In the genomic region with DNA sequence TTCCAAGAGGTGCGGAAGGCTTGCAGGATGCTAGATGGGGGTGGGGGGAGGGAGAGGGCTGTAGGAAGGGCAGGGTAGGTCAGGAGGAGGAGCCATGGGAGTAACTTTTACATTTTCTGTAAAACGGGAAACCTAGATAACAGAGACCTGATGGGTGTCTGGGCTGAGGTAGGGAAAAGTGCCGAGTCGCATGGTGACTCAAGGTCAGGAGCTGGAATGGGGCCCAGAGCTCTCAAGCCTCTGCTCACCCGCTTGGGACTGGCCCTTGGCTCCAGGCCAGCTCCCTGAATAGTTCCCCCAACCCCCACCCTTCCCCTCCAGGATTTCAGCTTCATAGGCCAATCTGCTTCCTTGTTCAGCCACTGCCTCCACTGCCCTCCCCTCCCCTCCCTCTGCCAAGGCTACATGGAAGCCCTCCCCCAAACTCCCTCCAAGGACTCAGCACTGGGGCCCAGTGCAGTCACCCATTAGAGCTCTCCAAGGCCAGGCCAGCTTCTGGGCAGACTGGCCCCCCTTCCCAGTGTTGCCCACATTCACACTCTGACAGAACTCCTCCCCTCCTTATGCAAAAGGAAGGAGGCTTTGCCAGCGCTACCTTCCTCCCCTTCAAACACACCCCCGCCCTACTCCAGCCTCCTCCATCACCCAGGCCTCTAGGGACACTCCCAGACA, we compare ENCODE assay signal across 8 cellular contexts. TPM values are rescaled to one million over a fixed set of nuclear protein-coding genes. Genes with fewer than 3 reads are reported as not detected.
DNase-seq lines count a peak whose midpoint lies in the region; ATAC-seq and TF ChIP-seq lines count a peak whose summit lies in the region.

No MANE protein-coding gene starts in this region.

- CTCF ChIA-PET in HEK293T (lab: Yijun Ruan, JAX), result interaction anchor here (0.5 to 2.0 kb wide), 8 partner anchors 10 to 101 kb away, joined by 3 to 7 read pairs (median 4); partner anchors contain the start of gene TSC22D3

- no peak overlapping the region for H3K27ac Mint-ChIP-seq in activated naive CD8-positive, alpha-beta T cell treated with anti-CD3 and anti-CD28 coated beads, Interleukin-2, amount 50 U/mL, for 24 hours

- ATAC-seq in SK-N-SH treated with all-trans-retinoic acid at 6 μM for 48 hours (peak; percentile 85), Right ventricle myocardium inferior (peak; percentile 82), psoas muscle (peak; percentile 69 to 81 (median 79)), GM18909 (IDR thresholded peaks at IDR 0.05; ENCODE audit: poor library complexity, unreplicated experiment) (no peak), GM21723 (IDR thresholded peaks at IDR 0.05; ENCODE audit: unreplicated experiment) (no peak), GM21528 (IDR thresholded peaks at IDR 0.05; ENCODE audit: low FRiP score, unreplicated experiment) (no peak)
- ATAC-seq in activated naive CD8-positive, alpha-beta T cell treated with anti-CD3 and anti-CD28 coated beads, Interleukin-2, amount 50 U/mL, for 24 hours, result no peak

- intact Hi-C loops in Right ventricle myocardium inferior (cut with DNase I) (no loop called here), psoas muscle (cut with DNase I) (loop anchor here (5.0 kb wide), 2 partner anchors 35 to 40 kb away; no protein-coding TSS in a partner anchor)

- no peaks in the 10 kb centered on the region for H3K9me3 Mint-ChIP-seq in activated naive CD8-positive, alpha-beta T cell treated with anti-CD3 and anti-CD28 coated beads, Interleukin-2, amount 50 U/mL, for 24 hours

- peaks cover 61% of the 10 kb centered on the region for H3K4me1 ChIP-seq in psoas muscle

- H3K4me3 ChIP-seq in psoas muscle, result no peak overlapping the region

- H3K27me3 ChIP-seq in psoas muscle (ENCODE audit: insufficient read depth in 3 of 3, low read length in 2 of 3), result peaks cover 0 to 3% (median 0%) of the 10 kb centered on the region in 3 donors

- no peaks in the 10 kb centered on the region for H3K36me3 Mint-ChIP-seq in activated naive CD8-positive, alpha-beta T cell treated with anti-CD3 and anti-CD28 coated beads, Interleukin-2, amount 50 U/mL, for 24 hours (ENCODE audit: low read depth)

- peak overlapping the region; percentile 81 for H3K27ac ChIP-seq in psoas muscle

- peaks cover 17% of the 10 kb centered on the region for H3K4me1 Mint-ChIP-seq in activated naive CD8-positive, alpha-beta T cell treated with anti-CD3 and anti-CD28 coated beads, Interleukin-2, amount 50 U/mL, for 24 hours

- H3K27me3 Mint-ChIP-seq in activated naive CD8-positive, alpha-beta T cell treated with anti-CD3 and anti-CD28 coated beads, Interleukin-2, amount 50 U/mL, for 24 hours, result no peaks in the 10 kb centered on the region

- no peaks in the 10 kb centered on the region for H3K36me3 ChIP-seq in psoas muscle (ENCODE audit: insufficient read depth in 1 of 2, low read depth in 1 of 2)

- 4 to 18% (median 13%) methylated on average over 6 to 7 of the region's 7 CpGs for WGBS in psoas muscle, 3 donors

- DNase-seq in HEK293T (ENCODE audit: extremely low spot score) (peak; percentile 61), Right ventricle myocardium inferior (ENCODE audit: missing footprints) (peak; percentile 91), psoas muscle (peak; percentile 87 to 94)
- no peak for DNase-seq in activated naive CD8-positive, alpha-beta T cell treated with anti-CD3 and anti-CD28 coated beads, Interleukin-2, amount 50 U/mL, for 24 hours

- H3K4me3 Mint-ChIP-seq in activated naive CD8-positive, alpha-beta T cell treated with anti-CD3 and anti-CD28 coated beads, Interleukin-2, amount 50 U/mL, for 24 hours, result no peak overlapping the region

- POLR2A ChIA-PET in HEK293T (lab: Yijun Ruan, JAX), result interaction anchor here (0.7 to 22.2 kb wide), 12 partner anchors 5 to 56 kb away, joined by 3 to 536 read pairs (median 4); partner anchors contain the start of genes NCBP2L and TSC22D3

- H3K9me3 ChIP-seq in psoas muscle, result no peaks in the 10 kb centered on the region

- TF ChIP-seq CTCF in psoas muscle (IDR thresholded peaks at IDR 0.05), result no peak

TF ChIP-seq in HEK293T, 16 proteins besides CTCF, POLR2A, EP300 and RAD21:
- TF ChIP-seq FOXK2 (IDR thresholded peaks at IDR 0.05) (no peak), LEF1 (IDR thresholded peaks at IDR 0.05; ENCODE audit: borderline replicate concordance) (no peak), ARNT (IDR thresholded peaks at IDR 0.05) (no peak), CTBP1 (IDR thresholded peaks at IDR 0.05; ENCODE audit: borderline replicate concordance) (no peak), HDGF (IDR thresholded peaks at IDR 0.05; ENCODE audit: borderline replicate concordance) (0 out of 2 replicates have a peak, but pooled peaks have one; percentile 15)

TF ChIP-seq in SK-N-SH treated with all-trans-retinoic acid at 6 μM for 48 hours, 23 proteins besides CTCF, POLR2A, EP300 and RAD21:
- 0 out of 2 replicates have a peak, but pooled peaks have one; percentile 18 for TF ChIP-seq ZNF70 (CRISPR knock-in tag; IDR thresholded peaks at IDR 0.05)
- TF ChIP-seq ZFP3 (CRISPR knock-in tag; IDR thresholded peaks at IDR 0.05), result no peak
- no peak for TF ChIP-seq ARNTL (CRISPR knock-in tag; IDR thresholded peaks at IDR 0.05; ENCODE audit: borderline replicate concordance, low read depth)
- TF ChIP-seq, protein P1, sequence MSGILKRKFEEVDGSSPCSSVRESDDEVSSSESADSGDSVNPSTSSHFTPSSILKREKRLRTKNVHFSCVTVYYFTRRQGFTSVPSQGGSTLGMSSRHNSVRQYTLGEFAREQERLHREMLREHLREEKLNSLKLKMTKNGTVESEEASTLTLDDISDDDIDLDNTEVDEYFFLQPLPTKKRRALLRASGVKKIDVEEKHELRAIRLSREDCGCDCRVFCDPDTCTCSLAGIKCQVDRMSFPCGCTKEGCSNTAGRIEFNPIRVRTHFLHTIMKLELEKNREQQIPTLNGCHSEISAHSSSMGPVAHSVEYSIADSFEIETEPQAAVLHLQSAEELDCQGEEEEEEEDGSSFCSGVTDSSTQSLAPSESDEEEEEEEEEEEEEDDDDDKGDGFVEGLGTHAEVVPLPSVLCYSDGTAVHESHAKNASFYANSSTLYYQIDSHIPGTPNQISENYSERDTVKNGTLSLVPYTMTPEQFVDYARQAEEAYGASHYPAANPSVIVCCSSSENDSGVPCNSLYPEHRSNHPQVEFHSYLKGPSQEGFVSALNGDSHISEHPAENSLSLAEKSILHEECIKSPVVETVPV (CRISPR knock-in tag; IDR thresholded peaks at IDR 0.05), result no peak
- no peak for TF ChIP-seq SNAI2 (CRISPR knock-in tag; IDR thresholded peaks at IDR 0.05)
- no peak for TF ChIP-seq OSR1 (CRISPR knock-in tag; IDR thresholded peaks at IDR 0.05)
- TF ChIP-seq PATZ1 (CRISPR knock-in tag; IDR thresholded peaks at IDR 0.05; ENCODE audit: borderline replicate concordance), result no peak
- TF ChIP-seq ZNF565 (CRISPR knock-in tag; conservative IDR thresholded peaks at IDR 0.05; ENCODE audit: low read depth), result no peak
- TF ChIP-seq, protein P2, sequence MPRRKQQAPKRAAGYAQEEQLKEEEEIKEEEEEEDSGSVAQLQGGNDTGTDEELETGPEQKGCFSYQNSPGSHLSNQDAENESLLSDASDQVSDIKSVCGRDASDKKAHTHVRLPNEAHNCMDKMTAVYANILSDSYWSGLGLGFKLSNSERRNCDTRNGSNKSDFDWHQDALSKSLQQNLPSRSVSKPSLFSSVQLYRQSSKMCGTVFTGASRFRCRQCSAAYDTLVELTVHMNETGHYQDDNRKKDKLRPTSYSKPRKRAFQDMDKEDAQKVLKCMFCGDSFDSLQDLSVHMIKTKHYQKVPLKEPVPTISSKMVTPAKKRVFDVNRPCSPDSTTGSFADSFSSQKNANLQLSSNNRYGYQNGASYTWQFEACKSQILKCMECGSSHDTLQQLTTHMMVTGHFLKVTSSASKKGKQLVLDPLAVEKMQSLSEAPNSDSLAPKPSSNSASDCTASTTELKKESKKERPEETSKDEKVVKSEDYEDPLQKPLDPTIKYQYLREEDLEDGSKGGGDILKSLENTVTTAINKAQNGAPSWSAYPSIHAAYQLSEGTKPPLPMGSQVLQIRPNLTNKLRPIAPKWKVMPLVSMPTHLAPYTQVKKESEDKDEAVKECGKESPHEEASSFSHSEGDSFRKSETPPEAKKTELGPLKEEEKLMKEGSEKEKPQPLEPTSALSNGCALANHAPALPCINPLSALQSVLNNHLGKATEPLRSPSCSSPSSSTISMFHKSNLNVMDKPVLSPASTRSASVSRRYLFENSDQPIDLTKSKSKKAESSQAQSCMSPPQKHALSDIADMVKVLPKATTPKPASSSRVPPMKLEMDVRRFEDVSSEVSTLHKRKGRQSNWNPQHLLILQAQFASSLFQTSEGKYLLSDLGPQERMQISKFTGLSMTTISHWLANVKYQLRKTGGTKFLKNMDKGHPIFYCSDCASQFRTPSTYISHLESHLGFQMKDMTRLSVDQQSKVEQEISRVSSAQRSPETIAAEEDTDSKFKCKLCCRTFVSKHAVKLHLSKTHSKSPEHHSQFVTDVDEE (CRISPR knock-in tag; IDR thresholded peaks at IDR 0.05), result no peak
TF ChIP-seq in SK-N-SH treated with all-trans-retinoic acid at 6 μM for 48 hours: peak in this region for 1.

RNA-seq across cellular contexts. Expression of gene TSC22D3, which starts 43.6 kb away (rescaled TPM):
- total RNA-seq in Right ventricle myocardium inferior, result 72.0 TPM
- total RNA-seq in psoas muscle, result 100 to 1,000 TPM in 3 of 4 donors, 10 to 100 TPM in 1; 23.7 to 310 (median 184) TPM
- polyA plus RNA-seq in psoas muscle, result 1,000 to 10,000 TPM in 1 of 3 donors, 100 to 1,000 TPM in 2; 467 to 1,236 (median 802) TPM

RNA-seq across cellular contexts. Expression of gene NCBP2L, which starts 45.6 kb away (rescaled TPM):
- total RNA-seq in Right ventricle myocardium inferior, result not detected
- not detected for total RNA-seq in psoas muscle
- polyA plus RNA-seq in psoas muscle, result under 1 TPM in 2 of 3 donors, not detected in 1; 0.03 to 0.40 TPM

Comparison
In these comparisons a context has a peak if more than half of its experiments do, and no peak if none do; other contexts are left out.
1. ATAC-seq: peak in SK-N-SH treated with all-trans-retinoic acid at 6 μM for 48 hours (single experiment), Right ventricle myocardium inferior (single experiment) and psoas muscle (4 of 4); none in GM18909 (single experiment), GM21723 (single experiment), activated naive CD8-positive, alpha-beta T cell treated with anti-CD3 and anti-CD28 coated beads, Interleukin-2, amount 50 U/mL, for 24 hours (single experiment) and GM21528 (single experiment).